22 cellular contexts compared by ENCODE assay signal in the genomic region with DNA sequence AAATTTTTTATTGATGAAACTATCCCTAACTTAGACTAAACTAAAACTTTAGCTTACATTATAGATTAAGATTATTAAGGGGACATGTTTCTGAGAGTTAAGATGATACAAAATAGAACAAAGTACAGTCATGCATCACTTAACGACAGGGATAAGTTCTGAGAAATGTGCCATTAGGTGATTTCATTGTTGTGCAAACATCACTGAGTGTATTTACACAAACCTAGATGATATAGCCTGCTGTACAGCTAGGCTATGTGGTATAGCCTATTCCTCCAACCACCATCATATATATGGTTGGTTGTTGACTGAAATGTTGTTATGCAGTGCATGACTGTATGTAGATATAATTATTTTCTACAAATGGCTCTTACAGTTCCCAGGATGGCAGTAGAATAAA.
"Had no signal": no experiment of that assay in that cellular context is flagged by ENCODE, and none has a peak within 500 bp of the region (broad histone marks: within the 10 kb centered on the region; RNA-seq: fewer than 3 reads in every experiment).

No MANE protein-coding gene starts in this region.

- ATAC-seq: activated T-cell treated with anti-CD3 and anti-CD28 coated beads, Interleukin-2, amount 50 U/mL, for 4 hours; K562; WTC11 had no signal

- FAIRE-seq: astrocyte, K562 had no signal

- H3K4me3 Mint-ChIP-seq: activated CD4-positive, alpha-beta memory T cell treated with anti-CD3 and anti-CD28 coated beads for 36 hours; activated CD4-positive, alpha-beta T cell treated with anti-CD3 and anti-CD28 coated beads, Interleukin-2, amount 10 ng/mL, durations not matched to agents 7 days and 5 days; activated naive CD4-positive, alpha-beta T cell treated with anti-CD3 and anti-CD28 coated beads for 36 hours; activated naive CD8-positive, alpha-beta T cell; activated T-cell treated with anti-CD3 and anti-CD28 coated beads, Interleukin-2, amount 50 U/mL, for 4 hours; brain; T-helper 1 cell treated with Interleukin-12 subunit alpha and Interleukin-12 subunit beta and Interleukin-4 antibody, amounts not matched to agents 30 μg/mL and 1 μg/mL, for 36 hours; WTC11 had no signal

- H3K4me1 Mint-ChIP-seq: activated CD4-positive, alpha-beta T cell treated with anti-CD3 and anti-CD28 coated beads, Interleukin-2, amount 10 ng/mL, durations not matched to agents 7 days and 5 days; brain; WTC11 had no signal

- H3K4me3 ChIP-seq: cardiac muscle cell, K562 had no signal

- H3K27me3 Mint-ChIP-seq: activated CD4-positive, alpha-beta memory T cell treated with anti-CD3 and anti-CD28 coated beads for 36 hours; activated CD4-positive, alpha-beta T cell treated with anti-CD3 and anti-CD28 coated beads, Interleukin-2, amount 10 ng/mL, durations not matched to agents 7 days and 5 days; activated naive CD8-positive, alpha-beta T cell; brain had no signal

- H3K9me3 Mint-ChIP-seq: activated CD4-positive, alpha-beta memory T cell treated with anti-CD3 and anti-CD28 coated beads for 36 hours; activated CD4-positive, alpha-beta T cell treated with anti-CD3 and anti-CD28 coated beads, Interleukin-2, amount 10 ng/mL, durations not matched to agents 7 days and 5 days; activated naive CD4-positive, alpha-beta T cell treated with anti-CD3 and anti-CD28 coated beads for 36 hours; activated T-cell treated with anti-CD3 and anti-CD28 coated beads, Interleukin-2, amount 50 U/mL, for 4 hours; brain; T-helper 1 cell treated with Interleukin-12 subunit alpha and Interleukin-12 subunit beta and Interleukin-4 antibody, amounts not matched to agents 30 μg/mL and 1 μg/mL, for 36 hours; WTC11 had no signal

- DNase-seq: activated CD4-positive, alpha-beta memory T cell treated with anti-CD3 and anti-CD28 coated beads for 36 hours; activated CD4-positive, alpha-beta T cell treated with anti-CD3 and anti-CD28 coated beads, Interleukin-2, amount 10 ng/mL, durations not matched to agents 7 days and 5 days; activated CD4-positive, CD25-positive, alpha-beta regulatory T cell treated with anti-CD3 and anti-CD28 coated beads, Interleukin-2, amount 50 U/mL, for 72 hours; activated CD8-positive, alpha-beta memory T cell treated with anti-CD3 and anti-CD28 coated beads for 24 hours; activated effector memory CD4-positive, alpha-beta T cell treated with anti-CD3 and anti-CD28 coated beads, Interleukin-2, amount 50 U/mL, for 16 hours; activated naive CD4-positive, alpha-beta T cell treated with anti-CD3 and anti-CD28 coated beads for 36 hours; activated T-cell treated with anti-CD3 and anti-CD28 coated beads, Interleukin-2, amount 50 U/mL, for 4 hours; amygdala; Karpas-422; NCI-H1048; NCI-H1930; NCI-H2107; NCI-H524 treated with DMSO at 0.1 percent for 48 hours; NK-92 treated with Interleukin-12 subunit alpha and Interleukin-12 subunit beta, amount 100 ng/mL, for 24 hours; SHP77 treated with DMSO at 0.1 percent for 48 hours had no signal

- H3K27ac Mint-ChIP-seq: activated CD4-positive, alpha-beta memory T cell treated with anti-CD3 and anti-CD28 coated beads for 36 hours; activated CD4-positive, alpha-beta T cell treated with anti-CD3 and anti-CD28 coated beads, Interleukin-2, amount 10 ng/mL, durations not matched to agents 7 days and 5 days; activated naive CD4-positive, alpha-beta T cell treated with anti-CD3 and anti-CD28 coated beads for 36 hours; activated naive CD8-positive, alpha-beta T cell; brain; T-helper 1 cell treated with Interleukin-12 subunit alpha and Interleukin-12 subunit beta and Interleukin-4 antibody, amounts not matched to agents 30 μg/mL and 1 μg/mL, for 36 hours; WTC11 had no signal

- H3K36me3 Mint-ChIP-seq: WTC11 had no signal

- H3K27ac ChIP-seq: cardiac muscle cell had no signal

- H3K27me3 ChIP-seq: cardiac muscle cell had no signal
